In genomic region chr3:23051240-23052140, GRCh38 we compare ENCODE assay signal across 19 cellular contexts.
"Had no signal": no experiment of that assay in that cellular context is flagged by ENCODE, and none has a peak within 500 bp of the region (broad histone marks: within the 10 kb centered on the region; RNA-seq: fewer than 3 reads in every experiment).

No MANE protein-coding gene starts in this region.

- H3K9ac ChIP-seq: neural progenitor cell had no signal

- H3K4me3 Mint-ChIP-seq: activated naive CD4-positive, alpha-beta T cell treated with anti-CD3 and anti-CD28 coated beads, Interleukin-2, amount 50 U/mL, for 24 hours; activated T-cell treated with anti-CD3 and anti-CD28 coated beads, Interleukin-2, amount 50 U/mL, for 72 hours; naive thymus-derived CD4-positive, alpha-beta T cell; neural progenitor cell; T-helper 2 cell treated with Interferon-gamma antibody and Interleukin-4, amounts not matched to agents 5 μg/mL and 100 μg/mL, for 36 hours; type B pancreatic cell had no signal

- H3K4me1 ChIP-seq: left ventricle myocardium inferior, neural progenitor cell, prostate gland, stomach had no signal

- H3K27me3 ChIP-seq: neural progenitor cell, stomach had no signal

- H3K27ac ChIP-seq: left ventricle myocardium inferior, neural progenitor cell, prostate gland, stomach had no signal

- H3K27me3 Mint-ChIP-seq: activated naive CD4-positive, alpha-beta T cell treated with anti-CD3 and anti-CD28 coated beads, Interleukin-2, amount 50 U/mL, for 24 hours; naive thymus-derived CD4-positive, alpha-beta T cell; type B pancreatic cell had no signal

- H2AFZ ChIP-seq: neural progenitor cell had no signal

- FAIRE-seq: frontal cortex, kidney, TTC549 had no signal

- H3K4me3 ChIP-seq: left ventricle myocardium inferior, neural progenitor cell, prostate gland, stomach had no signal

- H3K4me1 Mint-ChIP-seq: neural progenitor cell had no signal

- ATAC-seq: activated T-cell treated with anti-CD3 and anti-CD28 coated beads, Interleukin-2, amount 50 U/mL, for 72 hours; naive thymus-derived CD4-positive, alpha-beta T cell; right cardiac atrium had no signal

- H3K36me3 ChIP-seq: left ventricle myocardium inferior, neural progenitor cell, prostate gland, stomach had no signal

- H3K9me3 ChIP-seq: prostate gland had no signal

- H3K27ac Mint-ChIP-seq: activated naive CD4-positive, alpha-beta T cell treated with anti-CD3 and anti-CD28 coated beads, Interleukin-2, amount 50 U/mL, for 24 hours; activated T-cell treated with anti-CD3 and anti-CD28 coated beads, Interleukin-2, amount 50 U/mL, for 72 hours; neural progenitor cell; T-helper 2 cell treated with Interferon-gamma antibody and Interleukin-4, amounts not matched to agents 5 μg/mL and 100 μg/mL, for 36 hours; type B pancreatic cell had no signal

- H3K36me3 Mint-ChIP-seq: activated naive CD4-positive, alpha-beta T cell treated with anti-CD3 and anti-CD28 coated beads, Interleukin-2, amount 50 U/mL, for 24 hours; neural progenitor cell; type B pancreatic cell had no signal

- DNase-seq: activated CD4-positive, alpha-beta T cell treated with anti-CD3 and anti-CD28 coated beads, Interleukin-2, amount 50 U/mL, for 4 hours; activated gamma-delta T cell; activated T-cell treated with anti-CD3 and anti-CD28 coated beads, Interleukin-2, amount 50 U/mL, for 72 hours; amniotic stem cell; head of caudate nucleus; kidney; left ventricle myocardium inferior; mesendoderm; naive thymus-derived CD4-positive, alpha-beta T cell; right cardiac atrium; stimulated activated CD4-positive, alpha-beta T cell treated with anti-CD3 and anti-CD28 coated beads, Interleukin-2, amount 100 ng/mL, for 24 hours; stomach had no signal

- H3K4me2 ChIP-seq: neural progenitor cell had no signal
